ENCODE assay signal across 13 cellular contexts in the genomic region with DNA sequence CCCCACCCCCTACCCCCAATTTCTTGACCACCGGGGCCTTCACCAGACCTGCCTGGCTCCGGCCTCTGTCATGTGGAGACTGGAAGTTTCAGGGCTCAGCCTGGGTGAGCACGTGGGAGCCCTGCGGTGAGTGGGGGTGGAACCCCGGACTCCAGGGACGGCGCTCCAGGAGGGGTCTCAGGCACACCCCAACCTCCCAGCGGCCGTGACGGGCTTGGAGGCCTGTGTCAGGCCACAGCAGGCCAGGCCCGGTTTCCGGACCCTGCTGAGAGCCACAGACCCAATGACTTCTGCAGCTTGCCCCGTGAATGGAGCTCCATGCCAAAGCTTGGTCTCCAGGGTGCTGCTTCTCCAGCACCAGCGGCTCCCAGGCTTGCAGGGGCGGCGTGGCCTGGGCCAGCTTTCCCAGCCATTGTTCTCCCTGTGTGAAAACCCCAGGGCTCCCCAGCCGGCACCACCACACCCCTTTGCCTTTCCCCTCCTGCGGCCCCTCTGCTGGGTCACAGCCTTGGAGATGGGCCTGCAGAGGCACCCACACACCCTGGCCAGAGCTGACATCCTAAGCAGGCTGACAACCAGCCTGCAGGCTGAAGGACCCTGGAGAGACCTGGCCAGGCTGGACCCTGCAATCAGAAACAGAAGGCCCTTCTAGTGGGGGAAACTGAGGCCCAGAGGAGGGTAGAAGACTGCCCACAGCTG.
A peak's percentile ranks its signal among the peaks of the same experiment; 100 is the strongest.
DNase-seq lines count a peak whose midpoint lies in the region; ATAC-seq and TF ChIP-seq lines count a peak whose summit lies in the region.
"Had no signal": no experiment of that assay in that cellular context is flagged by ENCODE, and none has a peak within 500 bp of the region (broad histone marks: within the 10 kb centered on the region; RNA-seq: fewer than 3 reads in every experiment).

No MANE protein-coding gene starts in this region.

- H3K27me3 ChIP-seq in CD8-positive, alpha-beta T cell (ENCODE audit: insufficient read depth, low read length): no peaks in the 10 kb centered on the region
- H3K27me3 ChIP-seq in Karpas-422 (ENCODE audit: low read length): no peaks in the 10 kb centered on the region

- TF ChIP-seq CTCF in CD8-positive, alpha-beta T cell (IDR thresholded peaks at IDR 0.05): no peak

- peak overlapping the region; percentile 32 for H3K27ac ChIP-seq in CD8-positive, alpha-beta T cell (ENCODE audit: low read depth, low read length)
- H3K27ac ChIP-seq in Karpas-422 (ENCODE audit: low read length): peak overlapping the region; percentile 93
- H3K27ac ChIP-seq: HL-60 had no signal

- H3K27ac Mint-ChIP-seq in CD8-positive, alpha-beta T cell: peak overlapping the region; percentile 91

- intact Hi-C loops in CD8-positive, alpha-beta T cell (cut with DNase I, micrococcal nuclease): no loop called here
- intact Hi-C loops in Right ventricle myocardium inferior (cut with DNase I): no loop called here

- no peaks in the 10 kb centered on the region for H3K9me2 ChIP-seq in Karpas-422 (replicated peaks; ENCODE audit: insufficient read depth, low read length)

- CTCF ChIA-PET in CD8-positive, alpha-beta T cell (lab: Charles Lee): interaction anchor here (1.3 kb wide), 1 partner anchor 171 kb away, joined by 4 read pairs; no protein-coding TSS in a partner anchor

- H2AFZ ChIP-seq in Karpas-422 (ENCODE audit: low read length): no peak overlapping the region

- H3K9me3 ChIP-seq in CD8-positive, alpha-beta T cell (ENCODE audit: low read length): peaks cover 7% of the 10 kb centered on the region
- no peaks in the 10 kb centered on the region for H3K9me3 ChIP-seq in Karpas-422 (ENCODE audit: low read length)

- POLR2A ChIA-PET in CD8-positive, alpha-beta T cell (lab: Charles Lee): interaction anchor here (1.6 kb wide), 1 partner anchor 25 kb away, joined by 3 read pairs; no protein-coding TSS in a partner anchor

- H3K4me2 ChIP-seq in Karpas-422 (ENCODE audit: low read depth, low read length, poor library complexity, severe bottlenecking): peak overlapping the region; percentile 83

- H3K4me1 Mint-ChIP-seq in CD8-positive, alpha-beta T cell (ENCODE audit: low read depth): peaks cover 72% of the 10 kb centered on the region

- no peak for DNase-seq in CD8-positive, alpha-beta T cell
- DNase-seq in Karpas-422 (peak; percentile 61), Right ventricle myocardium inferior (ENCODE audit: missing footprints) (peak; percentile 79), retina (peak; percentile 12), SKM-1 (lab: John Stamatoyannopoulos, UW; ENCODE audit: unreplicated experiment) (no peak), putamen (ENCODE audit: low spot score) (no peak), NCI-H526 (lab: John Stamatoyannopoulos, UW) (no peak)
- DNase-seq: hypothalamus; midbrain; NCI-H2029 treated with DMSO at 0.1 percent for 48 hours; NK-92 treated with Interleukin-12 subunit alpha and Interleukin-12 subunit beta, amount 100 ng/mL, for 24 hours had no signal

- no peak for ATAC-seq in CD8-positive, alpha-beta T cell
- ATAC-seq in Right ventricle myocardium inferior: peak; percentile 14
- ATAC-seq in HG02610 (IDR thresholded peaks at IDR 0.05; ENCODE audit: unreplicated experiment): no peak

- H3K36me3 ChIP-seq in CD8-positive, alpha-beta T cell (ENCODE audit: insufficient read depth, low read length): no peaks in the 10 kb centered on the region
- no peaks in the 10 kb centered on the region for H3K36me3 ChIP-seq in Karpas-422 (ENCODE audit: insufficient read depth, low read length)

- no peaks in the 10 kb centered on the region for H3K36me3 Mint-ChIP-seq in CD8-positive, alpha-beta T cell

- peaks cover 77% of the 10 kb centered on the region for H3K4me1 ChIP-seq in CD8-positive, alpha-beta T cell (ENCODE audit: insufficient read depth, low read length)
- H3K4me1 ChIP-seq in Karpas-422 (ENCODE audit: low read length): peaks cover 82% of the 10 kb centered on the region

- no peaks in the 10 kb centered on the region for H4K20me1 ChIP-seq in Karpas-422 (ENCODE audit: insufficient read depth, low read depth, low read length)

- no peaks in the 10 kb centered on the region for H3K27me3 Mint-ChIP-seq in CD8-positive, alpha-beta T cell (ENCODE audit: low read depth)

- peaks cover 10% of the 10 kb centered on the region for H3K9me3 Mint-ChIP-seq in CD8-positive, alpha-beta T cell

- peak overlapping the region; percentile 84 for H3K9ac ChIP-seq in Karpas-422 (ENCODE audit: low read length)

- H3K79me2 ChIP-seq in Karpas-422 (ENCODE audit: low read length): no peaks in the 10 kb centered on the region

- peak overlapping the region; percentile 74 for H3K4me3 Mint-ChIP-seq in CD8-positive, alpha-beta T cell

- H3K4me3 ChIP-seq in CD8-positive, alpha-beta T cell (ENCODE audit: low read depth, low read length): no peak overlapping the region
- H3K4me3 ChIP-seq in Karpas-422 (ENCODE audit: low read length): peak overlapping the region; percentile 66

Comparison
In these comparisons a context has a peak if more than half of its experiments do, and no peak if none do; other contexts are left out.
1. DNase-seq: peak in Karpas-422 (single experiment), Right ventricle myocardium inferior (single experiment) and retina (single experiment); none in CD8-positive, alpha-beta T cell (0 of 7), SKM-1 (single experiment), putamen (single experiment) and NCI-H526 (0 of 2).